24 cellular contexts compared by ENCODE assay signal in genomic region chr15:57098896-57099295, GRCh38.
"Had no signal": no experiment of that assay in that cellular context is flagged by ENCODE, and none has a peak within 500 bp of the region (broad histone marks: within the 10 kb centered on the region; RNA-seq: fewer than 3 reads in every experiment).

No MANE protein-coding gene starts in this region.

- H3K4me1 ChIP-seq: body of pancreas, gastroesophageal sphincter, parathyroid adenoma, right atrium auricular region, testis had no signal

- H3K9ac ChIP-seq: parathyroid adenoma had no signal

- H3K27ac ChIP-seq: adrenal gland, coronary artery, gastroesophageal sphincter, hepatocyte, parathyroid adenoma, right atrium auricular region, testis, transverse colon had no signal

- H3K4me2 ChIP-seq: hepatocyte had no signal

- H3K4me3 ChIP-seq: adrenal gland, body of pancreas, coronary artery, gastroesophageal sphincter, hepatocyte, right atrium auricular region, testis, transverse colon had no signal

- H3K9me3 ChIP-seq: adrenal gland, body of pancreas, gastroesophageal sphincter, right atrium auricular region, testis, transverse colon had no signal

- DNase-seq: activated CD4-positive, alpha-beta T cell treated with anti-CD3 and anti-CD28 coated beads for 4 hours; activated CD4-positive, alpha-beta T cell treated with anti-CD3 and anti-CD28 coated beads, Interleukin-2, amount 50 U/mL, for 4 hours; activated CD4-positive, CD25-positive, alpha-beta regulatory T cell; activated effector memory CD4-positive, alpha-beta T cell treated with Interleukin-2 at 50 U/mL for 16 hours; activated naive CD4-positive, alpha-beta T cell treated with Interleukin-2 at 50 U/mL for 16 hours; activated T-cell treated with anti-CD3 and anti-CD28 coated beads for 4 hours; activated T-cell treated with anti-CD3 and anti-CD28 coated beads, Interleukin-2, amount 50 U/mL, for 72 hours; adrenal gland; aorta; body of pancreas; left colon; midbrain; naive thymus-derived CD8-positive, alpha-beta T cell; nucleus accumbens; stimulated activated naive CD4-positive, alpha-beta T cell; T-helper 1 cell; testis; transverse colon had no signal

- H3K36me3 ChIP-seq: adrenal gland, right atrium auricular region, transverse colon had no signal

- H2AFZ ChIP-seq: hepatocyte, parathyroid adenoma had no signal

- H3K79me2 ChIP-seq: parathyroid adenoma had no signal

- H3K27me3 ChIP-seq: adrenal gland, body of pancreas, gastroesophageal sphincter, hepatocyte, right atrium auricular region, testis, transverse colon had no signal

- ATAC-seq: activated T-cell treated with anti-CD3 and anti-CD28 coated beads, Interleukin-2, amount 50 U/mL, for 72 hours; body of pancreas; esophagus mucosa; gastroesophageal sphincter; left colon; naive thymus-derived CD8-positive, alpha-beta T cell had no signal
